Comparison of ENCODE assay signal across 1 cellular context in genomic region chr13:62337109-62337880, GRCh38.
TF ChIP-seq lines count a peak whose summit lies in the region.

No MANE protein-coding gene starts in this region.

TF ChIP-seq in GM23338, 12 proteins besides CTCF, POLR2A, EP300 and RAD21:
- no peak for TF ChIP-seq JUNB (IDR thresholded peaks at IDR 0.05; ENCODE audit: unreplicated experiment)
- TF ChIP-seq EZH2phosphoT487 (IDR thresholded peaks at IDR 0.05; ENCODE audit: unreplicated experiment): no peak
- no peak for TF ChIP-seq NANOG (IDR thresholded peaks at IDR 0.05; ENCODE audit: borderline replicate concordance)
- no peak for TF ChIP-seq CREB1 (CRISPR knock-in tag; IDR thresholded peaks at IDR 0.05; ENCODE audit: low read depth)
- no peak for TF ChIP-seq STAT1 (IDR thresholded peaks at IDR 0.05; ENCODE audit: unreplicated experiment)
- no peak for TF ChIP-seq ZNF114 (CRISPR knock-in tag; IDR thresholded peaks at IDR 0.05)
- no peak for TF ChIP-seq EZH2 (IDR thresholded peaks at IDR 0.05; ENCODE audit: low read depth, unreplicated experiment)
- TF ChIP-seq POLR2AphosphoS5 (IDR thresholded peaks at IDR 0.05; ENCODE audit: low read depth): no peak
- no peak for TF ChIP-seq ZNF462 (CRISPR knock-in tag; IDR thresholded peaks at IDR 0.05)
